ENCODE assay signal across 19 cellular contexts in the genomic region with DNA sequence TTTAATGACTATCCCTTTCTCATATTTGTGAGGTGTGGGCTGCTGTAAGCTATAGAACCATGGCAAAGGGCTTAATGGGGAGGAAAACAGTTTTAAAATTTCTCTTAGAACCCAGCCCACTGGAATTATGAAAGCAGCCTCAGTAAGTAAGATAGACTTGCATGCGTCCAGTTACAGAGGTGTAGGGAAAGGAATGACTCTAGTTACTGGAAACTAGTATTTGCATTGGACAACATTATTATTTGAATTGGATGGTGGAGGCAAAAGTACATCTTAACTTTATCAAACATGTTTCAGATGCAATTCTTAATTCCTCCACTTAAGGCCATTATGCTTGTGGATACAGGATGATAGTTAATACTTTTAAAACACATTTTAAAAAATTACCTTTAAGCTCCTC.
DNase-seq lines count a peak whose midpoint lies in the region; ATAC-seq, FAIRE-seq and TF ChIP-seq lines count a peak whose summit lies in the region.
"Had no signal": no experiment of that assay in that cellular context is flagged by ENCODE, and none has a peak within 500 bp of the region (broad histone marks: within the 10 kb centered on the region; RNA-seq: fewer than 3 reads in every experiment).

No MANE protein-coding gene starts in this region.

- H3K36me3 Mint-ChIP-seq in astrocyte (ENCODE audit: low read depth, unreplicated experiment), result no peaks in the 10 kb centered on the region
- H3K36me3 Mint-ChIP-seq: activated CD8-positive, alpha-beta memory T cell treated with anti-CD3 and anti-CD28 coated beads, Interleukin-2, amount 10 ng/mL, durations not matched to agents 7 days and 5 days; activated naive CD8-positive, alpha-beta T cell treated with anti-CD3 and anti-CD28 coated beads, Interleukin-2, amount 10 ng/mL, durations not matched to agents 7 days and 5 days; type B pancreatic cell had no signal

- H2AK5ac ChIP-seq in mesenchymal stem cell (ENCODE audit: low read length, severe bottlenecking), result no peak overlapping the region

- no peak overlapping the region for H2BK5ac ChIP-seq in mesenchymal stem cell (ENCODE audit: low read depth, low read length, poor library complexity, severe bottlenecking)

- H3K4me1 ChIP-seq in right atrium auricular region (peaks cover 0 to 30% of the 10 kb centered on the region in 2 donors), right cardiac atrium (ENCODE audit: control insufficient read depth, insufficient read depth, low read length) (no peaks in the 10 kb centered on the region), astrocyte (ENCODE audit: insufficient read depth, low read length) (peaks cover 30% of the 10 kb centered on the region), mesenchymal stem cell (ENCODE audit: control insufficient read depth, insufficient read depth, low read depth, low read length) (peaks cover 2% of the 10 kb centered on the region), tibial artery (peaks cover 0 to 33% (median 18%) of the 10 kb centered on the region in 4 donors)

- peaks cover 4% of the 10 kb centered on the region for H3K9me3 Mint-ChIP-seq in astrocyte (ENCODE audit: unreplicated experiment)
- H3K9me3 Mint-ChIP-seq: activated naive CD8-positive, alpha-beta T cell treated with anti-CD3 and anti-CD28 coated beads, Interleukin-2, amount 10 ng/mL, durations not matched to agents 7 days and 5 days; activated T-helper 2 cell treated with anti-CD3 and anti-CD28 coated beads, Interferon-gamma antibody, Interleukin-2, Interleukin-4, amounts not matched to agents 10 μg/mL and 5 μg/mL and 100 μg/mL, durations not matched to agents 14 hours and 24 hours and 36 hours; T-helper 1 cell treated with Interleukin-12 subunit alpha and Interleukin-12 subunit beta and Interleukin-4 antibody, amounts not matched to agents 30 μg/mL and 1 μg/mL, for 36 hours had no signal

- H3K23ac ChIP-seq in mesenchymal stem cell (ENCODE audit: low read length in 2 of 2), result no peak overlapping the region

- H2AFZ ChIP-seq in astrocyte (ENCODE audit: low read depth, low read length) (no peak overlapping the region), mesenchymal stem cell (ENCODE audit: low read depth, low read length) (no peak overlapping the region)

- H3K4me2 ChIP-seq in astrocyte (ENCODE audit: low read length) (peak overlapping the region; percentile 60), mesenchymal stem cell (ENCODE audit: low read length, poor library complexity, severe bottlenecking) (no peak overlapping the region)

- H3K18ac ChIP-seq in mesenchymal stem cell (ENCODE audit: low read depth in 1 of 2, low read length in 2 of 2), result no peak overlapping the region

- H3K27ac Mint-ChIP-seq in astrocyte (ENCODE audit: unreplicated experiment), result peak overlapping the region; percentile 73
- H3K27ac Mint-ChIP-seq: activated CD8-positive, alpha-beta memory T cell treated with anti-CD3 and anti-CD28 coated beads, Interleukin-2, amount 10 ng/mL, durations not matched to agents 7 days and 5 days; activated naive CD8-positive, alpha-beta T cell treated with anti-CD3 and anti-CD28 coated beads, Interleukin-2, amount 10 ng/mL, durations not matched to agents 7 days and 5 days; activated T-helper 2 cell treated with anti-CD3 and anti-CD28 coated beads, Interferon-gamma antibody, Interleukin-2, Interleukin-4, amounts not matched to agents 10 μg/mL and 5 μg/mL and 100 μg/mL, durations not matched to agents 14 hours and 24 hours and 36 hours; T-helper 1 cell treated with Interleukin-12 subunit alpha and Interleukin-12 subunit beta and Interleukin-4 antibody, amounts not matched to agents 30 μg/mL and 1 μg/mL, for 36 hours; type B pancreatic cell had no signal

- no peaks in the 10 kb centered on the region for H3K9me3 ChIP-seq in right atrium auricular region
- no peaks in the 10 kb centered on the region for H3K9me3 ChIP-seq in right cardiac atrium (ENCODE audit: control insufficient read depth, low read length)
- no peaks in the 10 kb centered on the region for H3K9me3 ChIP-seq in astrocyte (ENCODE audit: insufficient read depth, low read depth, low read length)
- H3K9me3 ChIP-seq in mesenchymal stem cell (ENCODE audit: control insufficient read depth, low read length), result no peaks in the 10 kb centered on the region
- H3K9me3 ChIP-seq in tibial artery, result no peaks in the 10 kb centered on the region
- H3K9me3 ChIP-seq: stomach had no signal

- H3K27me3 ChIP-seq in right atrium auricular region (no peaks in the 10 kb centered on the region), right cardiac atrium (ENCODE audit: control insufficient read depth, insufficient read depth) (no peaks in the 10 kb centered on the region), astrocyte (ENCODE audit: insufficient read depth, low read length) (no peaks in the 10 kb centered on the region), mesenchymal stem cell (ENCODE audit: control insufficient read depth in 1 of 2, insufficient read depth in 1 of 2, low read length in 2 of 2) (no peaks in the 10 kb centered on the region), tibial artery (no peaks in the 10 kb centered on the region)
- H3K27me3 ChIP-seq: stomach had no signal

- H4K8ac ChIP-seq in mesenchymal stem cell (ENCODE audit: low read length), result no peak overlapping the region

- no peak overlapping the region for H3K4me3 ChIP-seq in right atrium auricular region
- no peak overlapping the region for H3K4me3 ChIP-seq in right cardiac atrium (ENCODE audit: low read length)
- no peak overlapping the region for H3K4me3 ChIP-seq in astrocyte (ENCODE audit: insufficient read depth, low read depth, low read length)
- no peak overlapping the region for H3K4me3 ChIP-seq in mesenchymal stem cell (ENCODE audit: insufficient read depth in 1 of 2, low read depth in 1 of 2, low read length in 2 of 2)
- H3K4me3 ChIP-seq in tibial artery, result no peak overlapping the region
- H3K4me3 ChIP-seq: stomach had no signal

- intact Hi-C loops in right cardiac atrium (cut with DNase I) (no loop called here), tibial artery (cut with DNase I; ENCODE audit: low total_unique reads) (loop anchor here (10.0 kb wide), 1 partner anchor 287 kb away; no protein-coding TSS in a partner anchor)

- H3K36me3 ChIP-seq in right atrium auricular region (no peaks in the 10 kb centered on the region), astrocyte (ENCODE audit: insufficient read depth, low read length) (no peaks in the 10 kb centered on the region), mesenchymal stem cell (ENCODE audit: control insufficient read depth in 1 of 2, insufficient read depth in 2 of 2, low read depth in 1 of 2, low read length in 2 of 2) (no peaks in the 10 kb centered on the region), tibial artery (no peaks in the 10 kb centered on the region)
- H3K36me3 ChIP-seq: stomach had no signal

- peaks cover 40% of the 10 kb centered on the region for H3K4me1 Mint-ChIP-seq in astrocyte (ENCODE audit: low read depth, unreplicated experiment)

- no peak for ATAC-seq in right cardiac atrium
- ATAC-seq in HG03280 (IDR thresholded peaks at IDR 0.05; ENCODE audit: unreplicated experiment), result no peak
- no peak for ATAC-seq in HG03045 (IDR thresholded peaks at IDR 0.05; ENCODE audit: unreplicated experiment)

- no peaks in the 10 kb centered on the region for H3K79me1 ChIP-seq in mesenchymal stem cell (replicated peaks; ENCODE audit: low read length, poor library complexity, severe bottlenecking)

- H3K4ac ChIP-seq in mesenchymal stem cell (ENCODE audit: low read depth in 1 of 2, low read length in 2 of 2), result no peak overlapping the region

- no peaks in the 10 kb centered on the region for H4K20me1 ChIP-seq in astrocyte (ENCODE audit: insufficient read depth, low read length)

- no peak overlapping the region for H3K14ac ChIP-seq in mesenchymal stem cell (ENCODE audit: low read length in 2 of 2)

- peak overlapping the region; percentile 59 for H3K9ac ChIP-seq in astrocyte (ENCODE audit: low read length)
- peak overlapping the region; percentile 69 for H3K9ac ChIP-seq in mesenchymal stem cell (ENCODE audit: low read length)

- FAIRE-seq in astrocyte (lab: Jason Lieb, UNC), result no peak
- FAIRE-seq: A204.1 had no signal

- DNase-seq in right atrium auricular region (ENCODE audit: low spot score) (no peak), right cardiac atrium (no peak), astrocyte (ENCODE audit: low read depth) (peak; percentile 27), mesenchymal stem cell (peak; percentile 7), tibial artery (no peak), substantia nigra (lab: John Stamatoyannopoulos, UW) (no peak)
- DNase-seq: cortex of kidney, DMS79 treated with DMSO at 0.1 percent for 48 hours, NCI-H1105 had no signal

- no peak overlapping the region for H3K4me3 Mint-ChIP-seq in astrocyte (ENCODE audit: unreplicated experiment)
- H3K4me3 Mint-ChIP-seq: activated CD8-positive, alpha-beta memory T cell treated with anti-CD3 and anti-CD28 coated beads, Interleukin-2, amount 10 ng/mL, durations not matched to agents 7 days and 5 days; activated naive CD8-positive, alpha-beta T cell treated with anti-CD3 and anti-CD28 coated beads, Interleukin-2, amount 10 ng/mL, durations not matched to agents 7 days and 5 days; T-helper 1 cell treated with Interleukin-12 subunit alpha and Interleukin-12 subunit beta and Interleukin-4 antibody, amounts not matched to agents 30 μg/mL and 1 μg/mL, for 36 hours; type B pancreatic cell had no signal

- H3K27ac ChIP-seq in right atrium auricular region, result peak overlapping the region; percentile 53 to 54
- H3K27ac ChIP-seq in right cardiac atrium (ENCODE audit: low read length), result no peak overlapping the region
- H3K27ac ChIP-seq in astrocyte (ENCODE audit: low read depth, low read length), result peak overlapping the region; percentile 62
- peak overlapping the region; percentile 67 for H3K27ac ChIP-seq in mesenchymal stem cell (ENCODE audit: low read length, poor library complexity, severe bottlenecking)
- H3K27ac ChIP-seq in tibial artery, result peak overlapping the region; percentile 58 to 62
- no peak overlapping the region for H3K27ac ChIP-seq in substantia nigra (ENCODE audit: low read depth, low read length, poor library complexity, severe bottlenecking)

- H2BK12ac ChIP-seq in mesenchymal stem cell (ENCODE audit: low read length in 2 of 2), result no peak overlapping the region

- no peaks in the 10 kb centered on the region for H3K27me3 Mint-ChIP-seq in astrocyte (ENCODE audit: low read depth, unreplicated experiment)
- H3K27me3 Mint-ChIP-seq: activated CD8-positive, alpha-beta memory T cell treated with anti-CD3 and anti-CD28 coated beads, Interleukin-2, amount 10 ng/mL, durations not matched to agents 7 days and 5 days; B cell; type B pancreatic cell had no signal

- no peak overlapping the region for H2BK15ac ChIP-seq in mesenchymal stem cell (ENCODE audit: low read depth, poor library complexity, severe bottlenecking)

- WGBS in right cardiac atrium, result 44% methylated on average over 1 of the region's 1 CpG
- 50% methylated on average over 1 of the region's 1 CpG for WGBS in mesenchymal stem cell

- TF ChIP-seq CTCF in right atrium auricular region (IDR thresholded peaks at IDR 0.05) (peak in 1 of 2 donors; percentile 14), astrocyte (IDR thresholded peaks at IDR 0.05; ENCODE audit: insufficient read depth, low read depth, low read length) (no peak), tibial artery (IDR thresholded peaks at IDR 0.05) (no peak)

- H2BK120ac ChIP-seq in mesenchymal stem cell (ENCODE audit: low read depth, low read length), result no peak overlapping the region

- H4K91ac ChIP-seq in mesenchymal stem cell (ENCODE audit: low read length), result no peak overlapping the region

- H3K79me2 ChIP-seq in astrocyte (ENCODE audit: insufficient read depth, low read length), result no peaks in the 10 kb centered on the region

Comparison
In these comparisons a context has a peak if more than half of its experiments do, and no peak if none do; other contexts are left out.
1. H3K27ac ChIP-seq: peak in right atrium auricular region (2 of 2), astrocyte (single experiment), mesenchymal stem cell (single experiment) and tibial artery (2 of 2); none in right cardiac atrium (single experiment) and substantia nigra (single experiment).
2. DNase-seq: peak in astrocyte (single experiment) and mesenchymal stem cell (single experiment); none in right atrium auricular region (single experiment), right cardiac atrium (0 of 3), tibial artery (0 of 2) and substantia nigra (0 of 49).